13 cellular contexts compared by ENCODE assay signal in the genomic region with DNA sequence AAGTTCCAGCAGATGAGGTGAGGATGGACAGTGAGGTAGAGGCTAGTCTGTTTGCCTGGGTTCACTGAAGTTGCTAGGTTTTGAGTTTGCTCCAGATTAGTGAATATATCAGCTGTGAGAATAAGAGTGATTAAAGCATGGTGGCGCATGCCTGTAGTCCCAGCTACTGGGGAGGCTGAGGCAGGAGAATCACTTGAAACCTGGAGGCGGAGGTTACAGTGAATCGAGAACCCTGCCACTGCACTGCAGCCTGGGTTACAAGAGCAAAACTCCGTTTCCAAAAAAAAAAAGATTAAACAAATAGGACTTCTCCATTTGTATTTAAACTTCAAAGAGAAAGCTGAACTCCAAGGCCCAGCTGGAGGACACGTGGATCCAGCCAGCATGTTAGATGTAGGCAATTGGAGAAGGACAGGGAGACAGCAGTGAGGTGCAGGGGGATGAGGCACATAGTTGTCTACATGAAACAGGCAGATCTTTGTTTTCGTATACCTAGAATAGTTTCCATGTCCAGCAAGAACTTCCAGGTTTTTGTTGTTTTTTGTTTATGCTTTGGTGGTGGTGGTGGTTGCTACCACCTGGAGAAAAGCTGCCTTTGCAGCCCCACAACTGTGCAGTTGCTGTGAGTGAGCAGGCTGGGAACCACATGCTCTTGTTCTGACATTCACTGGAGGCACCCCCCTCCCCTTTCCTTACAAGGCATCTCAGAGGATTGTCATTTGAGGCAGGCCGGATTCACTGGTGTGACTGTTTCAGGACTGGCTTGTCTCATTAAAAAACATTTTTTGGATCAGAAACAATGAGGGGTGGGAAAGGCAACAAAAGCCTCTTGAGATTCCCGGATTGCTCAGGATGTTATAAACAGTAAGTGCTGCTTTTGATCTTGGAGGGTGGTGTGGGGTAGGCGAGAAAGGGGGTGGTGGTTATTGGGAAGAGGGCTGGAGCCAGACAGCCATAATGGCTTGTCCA.
DNase-seq lines count a peak whose midpoint lies in the region; ATAC-seq and TF ChIP-seq lines count a peak whose summit lies in the region.
"Had no signal": no experiment of that assay in that cellular context is flagged by ENCODE, and none has a peak within 500 bp of the region (broad histone marks: within the 10 kb centered on the region; RNA-seq: fewer than 3 reads in every experiment).

No MANE protein-coding gene starts in this region.

- intact Hi-C loops in heart left ventricle (cut with DNase I) (no loop called here), left ventricle myocardium inferior (cut with micrococcal nuclease) (no loop called here), esophagus muscularis mucosa (cut with DNase I) (no loop called here)

- no peak for TF ChIP-seq CTCF in heart left ventricle (IDR thresholded peaks at IDR 0.05)
- no peak for TF ChIP-seq CTCF in left ventricle myocardium inferior (IDR thresholded peaks at IDR 0.05; ENCODE audit: borderline replicate concordance)
- no peak for TF ChIP-seq CTCF in glutamatergic neuron (IDR thresholded peaks at IDR 0.05; ENCODE audit: partially characterized antibody, unreplicated experiment)
- TF ChIP-seq CTCF in esophagus muscularis mucosa (IDR thresholded peaks at IDR 0.05): no peak

- H3K27ac ChIP-seq in heart left ventricle (no peak overlapping the region), left ventricle myocardium inferior (replicated peaks) (no peak overlapping the region), SJSA1 (peak overlapping the region; percentile 48), esophagus muscularis mucosa (replicated peaks in 1 of 4) (no peak overlapping the region)
- H3K27ac ChIP-seq: SK-N-MC, testis had no signal

- no peaks in the 10 kb centered on the region for H3K36me3 Mint-ChIP-seq in glutamatergic neuron (ENCODE audit: unreplicated experiment)
- peaks cover 1 to 21% of the 10 kb centered on the region in 2 donors for H3K36me3 Mint-ChIP-seq in stimulated activated naive B cell treated with anti-CD40 and anti-IgM and Interleukin-4, amounts not matched to agents 10 μg/mL and 1 μg/mL and 100 μg/mL, for 72 hours

- ATAC-seq in heart left ventricle: peak in 3 of 4 donors; percentile 37 to 54 (median 53)
- ATAC-seq in stimulated activated naive B cell treated with anti-CD40 and anti-IgM and Interleukin-4, amounts not matched to agents 10 μg/mL and 1 μg/mL and 100 μg/mL, for 72 hours (replicated peaks): no peak

- H3K9me3 ChIP-seq in heart left ventricle: no peaks in the 10 kb centered on the region
- no peaks in the 10 kb centered on the region for H3K9me3 ChIP-seq in left ventricle myocardium inferior (replicated peaks)
- no peaks in the 10 kb centered on the region for H3K9me3 ChIP-seq in SJSA1 (replicated peaks)
- H3K9me3 ChIP-seq in esophagus muscularis mucosa: no peaks in the 10 kb centered on the region
- H3K9me3 ChIP-seq: Caco-2, testis had no signal

- H3K4me3 Mint-ChIP-seq in glutamatergic neuron (ENCODE audit: unreplicated experiment): no peak overlapping the region
- H3K4me3 Mint-ChIP-seq in stimulated activated naive B cell treated with anti-CD40 and anti-IgM and Interleukin-4, amounts not matched to agents 10 μg/mL and 1 μg/mL and 100 μg/mL, for 72 hours: peak overlapping the region; percentile 29 to 55

- peaks cover 46% of the 10 kb centered on the region for H3K4me1 Mint-ChIP-seq in glutamatergic neuron (ENCODE audit: low read depth, unreplicated experiment)
- H3K4me1 Mint-ChIP-seq in stimulated activated naive B cell treated with anti-CD40 and anti-IgM and Interleukin-4, amounts not matched to agents 10 μg/mL and 1 μg/mL and 100 μg/mL, for 72 hours: peaks cover 77 to 96% of the 10 kb centered on the region in 2 donors

- H3K4me1 ChIP-seq in heart left ventricle (peaks cover 0 to 45% (median 23%) of the 10 kb centered on the region in 12 donors), left ventricle myocardium inferior (peaks cover 60% of the 10 kb centered on the region), SJSA1 (replicated peaks) (peaks cover 33% of the 10 kb centered on the region), esophagus muscularis mucosa (peaks cover 28 to 47% (median 32%) of the 10 kb centered on the region in 4 donors)

- H3K27ac Mint-ChIP-seq in glutamatergic neuron (ENCODE audit: unreplicated experiment): peak overlapping the region; percentile 67
- peak overlapping the region; percentile 70 for H3K27ac Mint-ChIP-seq in stimulated activated naive B cell treated with anti-CD40 and anti-IgM and Interleukin-4, amounts not matched to agents 10 μg/mL and 1 μg/mL and 100 μg/mL, for 72 hours

- 68 to 73% (median 68%) methylated on average over 9 of the region's 9 CpGs for WGBS in heart left ventricle, 4 donors
- 77% methylated on average over 9 of the region's 9 CpGs for WGBS in esophagus muscularis mucosa

- no peaks in the 10 kb centered on the region for H3K27me3 Mint-ChIP-seq in glutamatergic neuron (ENCODE audit: unreplicated experiment)
- no peaks in the 10 kb centered on the region for H3K27me3 Mint-ChIP-seq in stimulated activated naive B cell treated with anti-CD40 and anti-IgM and Interleukin-4, amounts not matched to agents 10 μg/mL and 1 μg/mL and 100 μg/mL, for 72 hours

- H3K9me3 Mint-ChIP-seq in glutamatergic neuron (ENCODE audit: unreplicated experiment): peaks cover 6% of the 10 kb centered on the region
- H3K9me3 Mint-ChIP-seq in stimulated activated naive B cell treated with anti-CD40 and anti-IgM and Interleukin-4, amounts not matched to agents 10 μg/mL and 1 μg/mL and 100 μg/mL, for 72 hours: no peaks in the 10 kb centered on the region

- H3K36me3 ChIP-seq in heart left ventricle (no peaks in the 10 kb centered on the region), left ventricle myocardium inferior (no peaks in the 10 kb centered on the region), SJSA1 (no peaks in the 10 kb centered on the region; the same call in 1 of the 2 replicates), esophagus muscularis mucosa (no peaks in the 10 kb centered on the region)

- no peak overlapping the region for H3K4me3 ChIP-seq in heart left ventricle
- no peak overlapping the region for H3K4me3 ChIP-seq in left ventricle myocardium inferior
- no peak overlapping the region for H3K4me3 ChIP-seq in SJSA1
- no peak overlapping the region for H3K4me3 ChIP-seq in esophagus muscularis mucosa
- H3K4me3 ChIP-seq: SK-N-MC, testis had no signal

- TF ChIP-seq EP300 in esophagus muscularis mucosa (IDR thresholded peaks at IDR 0.05): no peak

- DNase-seq in heart left ventricle: no peak
- no peak for DNase-seq in left ventricle myocardium inferior
- DNase-seq in SJSA1 (ENCODE audit: low read depth in 1 of 2, low spot score in 2 of 2): peak; percentile 82
- DNase-seq in glutamatergic neuron: no peak
- DNase-seq in stimulated activated naive B cell treated with anti-CD40 and anti-IgM and Interleukin-4, amounts not matched to agents 10 μg/mL and 1 μg/mL and 100 μg/mL, for 72 hours: no peak
- DNase-seq in esophagus muscularis mucosa (ENCODE audit: extremely low spot score): no peak
- DNase-seq in stimulated activated naive CD4-positive, alpha-beta T cell treated with Interleukin-2 at 50 U/mL for 16 hours (lab: John Stamatoyannopoulos, UW): no peak
- no peak for DNase-seq in DMS79 (lab: John Stamatoyannopoulos, UW)
- DNase-seq: Caco-2; NCI-H345; stimulated activated CD4-positive, alpha-beta T cell treated with anti-CD3 and anti-CD28 coated beads, Interleukin-4, amount 100 ng/mL, for 24 hours; testis had no signal

- TF ChIP-seq POLR2A in heart left ventricle (IDR thresholded peaks at IDR 0.05) (no peak), esophagus muscularis mucosa (IDR thresholded peaks at IDR 0.05; ENCODE audit: low read depth) (no peak)

- H3K27me3 ChIP-seq in heart left ventricle (no peaks in the 10 kb centered on the region), left ventricle myocardium inferior (ENCODE audit: low read depth) (no peaks in the 10 kb centered on the region), SJSA1 (replicated peaks) (no peaks in the 10 kb centered on the region), esophagus muscularis mucosa (no peaks in the 10 kb centered on the region)
- H3K27me3 ChIP-seq: testis had no signal

Comparison
In these comparisons a context has a peak if more than half of its experiments do, and no peak if none do; other contexts are left out.
1. ATAC-seq: peak in heart left ventricle (3 of 4); none in stimulated activated naive B cell treated with anti-CD40 and anti-IgM and Interleukin-4, amounts not matched to agents 10 μg/mL and 1 μg/mL and 100 μg/mL, for 72 hours (0 of 2).
2. DNase-seq: peak in SJSA1 (2 of 2); none in heart left ventricle (0 of 5), left ventricle myocardium inferior (single experiment), glutamatergic neuron (single experiment), stimulated activated naive B cell treated with anti-CD40 and anti-IgM and Interleukin-4, amounts not matched to agents 10 μg/mL and 1 μg/mL and 100 μg/mL, for 72 hours (single experiment), esophagus muscularis mucosa (single experiment), stimulated activated naive CD4-positive, alpha-beta T cell treated with Interleukin-2 at 50 U/mL for 16 hours (single experiment) and DMS79 (single experiment).